8 cellular contexts compared by ENCODE assay signal in the genomic region with DNA sequence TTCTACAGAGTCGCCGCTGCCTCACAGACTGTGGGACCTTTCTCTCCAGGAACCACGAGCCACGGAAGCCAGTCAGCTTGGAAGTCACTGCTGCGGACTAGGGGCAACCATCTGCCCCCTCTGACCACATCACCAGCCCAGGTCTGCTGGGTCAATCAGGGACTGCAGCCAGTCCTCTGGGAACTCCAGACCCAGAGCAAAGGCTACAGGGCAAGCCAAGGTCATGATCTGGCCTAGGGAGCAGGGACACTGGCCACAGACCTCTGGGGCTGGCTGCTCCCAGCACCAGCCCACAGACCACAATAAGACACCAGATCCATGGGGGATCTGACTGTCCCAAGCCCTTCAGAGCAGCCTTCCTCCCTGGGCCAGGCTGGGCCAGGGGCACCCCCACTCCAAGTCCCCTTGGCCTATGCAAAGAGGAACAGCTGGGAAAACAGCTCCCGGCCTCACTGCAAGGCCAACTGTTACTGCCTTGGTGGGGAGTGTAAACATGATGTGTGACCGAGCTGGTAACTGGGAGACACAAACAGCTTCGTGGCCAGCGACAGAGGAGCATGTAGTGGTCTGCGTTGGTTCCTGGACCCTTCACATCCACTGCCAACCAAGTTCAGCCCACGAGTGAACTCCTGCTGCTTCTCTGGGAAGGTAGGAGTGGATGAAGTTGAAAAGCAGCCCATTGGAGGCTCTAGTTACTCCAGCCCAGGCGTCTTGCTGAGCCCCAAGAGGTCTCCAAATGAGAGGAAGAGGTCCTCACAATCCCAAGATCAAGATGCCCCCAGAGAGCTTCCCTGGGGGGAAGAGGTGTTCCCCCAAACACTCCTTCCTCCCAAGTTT. TPM values are rescaled to one million over a fixed set of nuclear protein-coding genes. Genes with fewer than 3 reads are reported as not detected.
A peak's percentile ranks its signal among the peaks of the same experiment; 100 is the strongest.
DNase-seq lines count a peak whose midpoint lies in the region; ATAC-seq and TF ChIP-seq lines count a peak whose summit lies in the region.

No MANE protein-coding gene starts in this region.

- CTCF ChIA-PET in activated naive CD4-positive, alpha-beta T cell treated with anti-CD3 and anti-CD28 coated beads for 36 hours (lab: Charles Lee) = interaction anchor here (0.6 kb wide), 1 partner anchor 29 kb away, joined by 3 read pairs; no protein-coding TSS in a partner anchor

- H3K4me1 ChIP-seq in left lung (peaks cover 34 to 64% of the 10 kb centered on the region in 2 donors), tibial artery (peaks cover 0 to 65% (median 50%) of the 10 kb centered on the region in 4 donors)

- no peak for ATAC-seq in left lung
- ATAC-seq in HG03378 (IDR thresholded peaks at IDR 0.05; ENCODE audit: unreplicated experiment) = no peak

- peaks cover 4% of the 10 kb centered on the region for H3K36me3 Mint-ChIP-seq in activated naive CD4-positive, alpha-beta T cell treated with anti-CD3 and anti-CD28 coated beads for 36 hours (ENCODE audit: low read depth)

- H3K9me3 ChIP-seq in left lung = no peaks in the 10 kb centered on the region
- H3K9me3 ChIP-seq in tibial artery = no peaks in the 10 kb centered on the region

- peak overlapping the region; percentile 98 for H3K27ac Mint-ChIP-seq in activated naive CD4-positive, alpha-beta T cell treated with anti-CD3 and anti-CD28 coated beads for 36 hours

- no peaks in the 10 kb centered on the region for H3K9me3 Mint-ChIP-seq in activated naive CD4-positive, alpha-beta T cell treated with anti-CD3 and anti-CD28 coated beads for 36 hours

- H3K27me3 Mint-ChIP-seq in activated naive CD4-positive, alpha-beta T cell treated with anti-CD3 and anti-CD28 coated beads for 36 hours (ENCODE audit: low read depth) = no peaks in the 10 kb centered on the region

- peak overlapping the region; percentile 97 for H3K4me3 Mint-ChIP-seq in activated naive CD4-positive, alpha-beta T cell treated with anti-CD3 and anti-CD28 coated beads for 36 hours

- no peak for DNase-seq in activated naive CD4-positive, alpha-beta T cell treated with anti-CD3 and anti-CD28 coated beads for 36 hours
- no peak for DNase-seq in activated naive CD4-positive, alpha-beta T cell (lab: John Stamatoyannopoulos, UW)
- peak in 1 of 2 donors; percentile 41 for DNase-seq in left lung
- no peak for DNase-seq in tibial artery
- no peak for DNase-seq in EL
- no peak for DNase-seq in A172 (ENCODE audit: low spot score)

- H3K4me3 ChIP-seq in left lung (peak overlapping the region; percentile 76 to 79), tibial artery (peak overlapping the region; percentile 73 to 81)

- H3K27me3 ChIP-seq in left lung = no peaks in the 10 kb centered on the region
- H3K27me3 ChIP-seq in tibial artery = no peaks in the 10 kb centered on the region

- TF ChIP-seq CTCF in left lung (IDR thresholded peaks at IDR 0.05) = no peak
- no peak for TF ChIP-seq CTCF in tibial artery (IDR thresholded peaks at IDR 0.05)

- H3K4me1 Mint-ChIP-seq in activated naive CD4-positive, alpha-beta T cell treated with anti-CD3 and anti-CD28 coated beads for 36 hours (ENCODE audit: low read depth) = peaks cover 58% of the 10 kb centered on the region

- intact Hi-C loops in activated naive CD4-positive, alpha-beta T cell treated with anti-CD3 and anti-CD28 coated beads for 36 hours (cut with micrococcal nuclease) = loop anchor here (2.0 to 5.0 kb wide), 6 partner anchors 56 to 331 kb away; partner anchors contain the start of genes CCNP, MAP3K10 and SERTAD1
- intact Hi-C loops in left lung (cut with DNase I) = no loop called here
- intact Hi-C loops in tibial artery (cut with DNase I; ENCODE audit: low total_unique reads) = no loop called here

- H3K27ac ChIP-seq in angular gyrus (ENCODE audit: low read depth, low read length) = peak overlapping the region; percentile 100
- peak overlapping the region; percentile 94 to 97 for H3K27ac ChIP-seq in left lung
- peak overlapping the region; percentile 91 to 94 for H3K27ac ChIP-seq in tibial artery

- H3K36me3 ChIP-seq in left lung (no peaks in the 10 kb centered on the region), tibial artery (peaks cover 0 to 7% (median 0%) of the 10 kb centered on the region in 3 donors)

RNA-seq across cellular contexts. Expression of gene AKT2, which starts 1.5 kb away (rescaled TPM):
- total RNA-seq in activated naive CD4-positive, alpha-beta T cell treated with anti-CD3 and anti-CD28 coated beads for 36 hours = 100 to 1,000 TPM; 152 to 159 TPM
- total RNA-seq in left lung = 100 to 1,000 TPM; 102 to 116 TPM
- 76.5 and 78.4 TPM in 2 replicates for total RNA-seq in A172 (2014; rRNA removed; shearing (Covaris generic))

RNA-seq across cellular contexts. Expression of gene CCNP, which starts 57.1 kb away (rescaled TPM):
- not detected for total RNA-seq in activated naive CD4-positive, alpha-beta T cell treated with anti-CD3 and anti-CD28 coated beads for 36 hours
- under 1 TPM in 1 of 2 donors, not detected in 1; 0.15 TPM for total RNA-seq in left lung
- total RNA-seq in A172 (2014; rRNA removed; shearing (Covaris generic)) = not detected in 2 replicates
